In genomic region chr14:21070083-21070609, GRCh38 we compare ENCODE assay signal across 8 cellular contexts. TPM values are rescaled to one million over a fixed set of nuclear protein-coding genes. Genes with fewer than 3 reads are reported as not detected.
DNase-seq lines count a peak whose midpoint lies in the region; ATAC-seq and TF ChIP-seq lines count a peak whose summit lies in the region.

Gene ARHGEF40 (plus strand): TSS chr14:21070304. CDS start chr14:21070397, 93 bp downstream.

- in situ Hi-C loops in GM23248 (cut with MboI) = no loop called here

- H3K9me3 ChIP-seq in GM23248 (ENCODE audit: low read depth) (no peaks in the 10 kb centered on the region), SJSA1 (replicated peaks) (no peaks in the 10 kb centered on the region)

- peaks cover 26% of the 10 kb centered on the region for H3K4me1 ChIP-seq in GM23248 (ENCODE audit: insufficient read depth)
- H3K4me1 ChIP-seq in SJSA1 (replicated peaks) = peaks cover 29% of the 10 kb centered on the region

- H3K27ac ChIP-seq in GM23248 = peak within 1 kb of the TSS; percentile 100
- peak within 1 kb of the TSS; percentile 78 for H3K27ac ChIP-seq in SJSA1
- H3K27ac ChIP-seq in dorsolateral prefrontal cortex = peak within 1 kb of the TSS; percentile 80 to 98 (median 95)

- peak within 1 kb of the TSS; percentile 96 for H3K9ac ChIP-seq in GM23248

- DNase-seq in AG10803 (ENCODE audit: low read depth) (peak; percentile 56), GM23248 (peak; percentile 79), SJSA1 (ENCODE audit: low read depth in 1 of 2, low spot score in 2 of 2) (peak in 1 of 2 experiments; percentile 53), dorsolateral prefrontal cortex (peak in 8 of 10 donors; percentile 44 to 82 (median 65)), left lobe of liver (ENCODE audit: low spot score) (peak; percentile 77)
- no peak for DNase-seq in stimulated activated effector memory CD8-positive, alpha-beta T cell treated with anti-CD3 and anti-CD28 coated beads, Interleukin-12 subunit alpha, Interleukin-12 subunit beta, amount 100 ng/mL, for 72 hours (ENCODE audit: low spot score in 2 of 2)
- no peak for DNase-seq in activated CD8-positive, alpha-beta memory T cell treated with anti-CD3 and anti-CD28 coated beads for 24 hours

- peak within 1 kb of the TSS; percentile 83 for H3K4me3 Mint-ChIP-seq in stimulated activated effector memory CD8-positive, alpha-beta T cell treated with anti-CD3 and anti-CD28 coated beads, Interleukin-12 subunit alpha, Interleukin-12 subunit beta, amount 100 ng/mL, for 72 hours

- TF ChIP-seq CTCF in AG10803 (conservative IDR thresholded peaks at IDR 0.05; ENCODE audit: low read length) (no peak), dorsolateral prefrontal cortex (IDR thresholded peaks at IDR 0.05 in 54 of 56, conservative IDR thresholded peaks at IDR 0.05 in 2 of 56; ENCODE audit: low read depth in 1 of 56, partially characterized antibody in 56 of 56) (peak in 6 of 56 donors; percentile 3 to 38 (median 25))

- H3K27ac Mint-ChIP-seq in stimulated activated effector memory CD8-positive, alpha-beta T cell treated with anti-CD3 and anti-CD28 coated beads, Interleukin-12 subunit alpha, Interleukin-12 subunit beta, amount 100 ng/mL, for 72 hours = peak within 1 kb of the TSS; percentile 61

- H3K27me3 ChIP-seq in GM23248 (replicated peaks; ENCODE audit: insufficient read depth) = no peaks in the 10 kb centered on the region
- no peaks in the 10 kb centered on the region for H3K27me3 ChIP-seq in SJSA1 (replicated peaks)
- peaks cover 0 to 23% (median 0%) of the 10 kb centered on the region in 45 donors for H3K27me3 ChIP-seq in dorsolateral prefrontal cortex

- H3K36me3 Mint-ChIP-seq in stimulated activated effector memory CD8-positive, alpha-beta T cell treated with anti-CD3 and anti-CD28 coated beads, Interleukin-12 subunit alpha, Interleukin-12 subunit beta, amount 100 ng/mL, for 72 hours = no peaks in the 10 kb centered on the region

- peaks cover 26% of the 10 kb centered on the region for H3K79me2 ChIP-seq in GM23248 (ENCODE audit: insufficient read depth)

- H3K9me3 Mint-ChIP-seq in stimulated activated effector memory CD8-positive, alpha-beta T cell treated with anti-CD3 and anti-CD28 coated beads, Interleukin-12 subunit alpha, Interleukin-12 subunit beta, amount 100 ng/mL, for 72 hours = no peaks in the 10 kb centered on the region

- WGBS in GM23248 (ENCODE audit: low coverage in 1 of 2, low lambda C conversion rate in 2 of 2, missing lambda C conversion rate in 2 of 2), 2 experiments = 1% methylated on average over 11 to 52 of the region's 63 CpGs

- peak within 1 kb of the TSS; percentile 81 for H2AFZ ChIP-seq in GM23248

- no peaks in the 10 kb centered on the region for H3K9me2 ChIP-seq in GM23248 (ENCODE audit: insufficient read depth)

- H3K4me1 Mint-ChIP-seq in stimulated activated effector memory CD8-positive, alpha-beta T cell treated with anti-CD3 and anti-CD28 coated beads, Interleukin-12 subunit alpha, Interleukin-12 subunit beta, amount 100 ng/mL, for 72 hours = peaks cover 40% of the 10 kb centered on the region

- no peaks in the 10 kb centered on the region for H3K36me3 ChIP-seq in GM23248 (ENCODE audit: low read depth)
- peaks cover 34% of the 10 kb centered on the region for H3K36me3 ChIP-seq in SJSA1

- H3F3A ChIP-seq in GM23248 (ENCODE audit: insufficient read depth) = peaks cover 28% of the 10 kb centered on the region

- intact Hi-C loops in dorsolateral prefrontal cortex (cut with DNase I) = loop anchor here in 1 of 2 donors (2.0 to 5.0 kb wide), 2 partner anchors 33 to 48 kb away; no protein-coding TSS in a partner anchor

- ATAC-seq in left lobe of liver (peak; percentile 73), GM19452 (IDR thresholded peaks at IDR 0.05; ENCODE audit: unreplicated experiment) (no peak)
- no peak for ATAC-seq in stimulated activated effector memory CD8-positive, alpha-beta T cell treated with anti-CD3 and anti-CD28 coated beads, Interleukin-12 subunit alpha, Interleukin-12 subunit beta, amount 100 ng/mL, for 72 hours

- H4K20me1 ChIP-seq in GM23248 (ENCODE audit: insufficient read depth) = no peaks in the 10 kb centered on the region

- peak within 1 kb of the TSS; percentile 72 for H3K4me3 ChIP-seq in AG10803 (ENCODE audit: low read length)
- H3K4me3 ChIP-seq in GM23248 = peak within 1 kb of the TSS; percentile 87
- peak within 1 kb of the TSS; percentile 81 for H3K4me3 ChIP-seq in SJSA1
- peak within 1 kb of the TSS; percentile 52 to 85 (median 73) for H3K4me3 ChIP-seq in dorsolateral prefrontal cortex

- H3K4me2 ChIP-seq in GM23248 (ENCODE audit: unreplicated experiment) = peak within 1 kb of the TSS; percentile 99

RNA-seq across cellular contexts. Expression of gene ARHGEF40, which starts in this region (rescaled TPM):
- total RNA-seq in GM23248 (2014; rRNA removed; shearing (Covaris generic)) = 56.6 and 68.3 TPM in 2 replicates
- polyA plus RNA-seq in GM23248 (2016; fragmentation: Nextera tagmentation; extraction: Ambion mirVana) = 22.4 and 23.9 TPM in 2 replicates
- 38.7 and 42.2 TPM in 2 replicates for total RNA-seq in SJSA1 (2014; rRNA removed; shearing (Covaris generic))
- total RNA-seq in dorsolateral prefrontal cortex (10 to 100 TPM; 14.5 to 65.9 (median 29.4) TPM), left lobe of liver (41.9 TPM)

Comparison
In these comparisons a context has a peak if more than half of its experiments do, and no peak if none do; other contexts are left out.
1. DNase-seq: peak in AG10803 (single experiment), GM23248 (single experiment), dorsolateral prefrontal cortex (8 of 10) and left lobe of liver (single experiment); none in stimulated activated effector memory CD8-positive, alpha-beta T cell treated with anti-CD3 and anti-CD28 coated beads, Interleukin-12 subunit alpha, Interleukin-12 subunit beta, amount 100 ng/mL, for 72 hours (0 of 2) and activated CD8-positive, alpha-beta memory T cell treated with anti-CD3 and anti-CD28 coated beads for 24 hours (single experiment).
2. Peak in every context shown above with its lines, with median percentiles within 50 percentile points of each other: H3K4me3 ChIP-seq and H3K27ac ChIP-seq.